Comparison of ENCODE assay signal across 16 cellular contexts in genomic region chr9:136695955-136696354, GRCh38. TPM values are rescaled to one million over a fixed set of nuclear protein-coding genes. Genes with fewer than 3 reads are reported as not detected.
DNase-seq lines count a peak whose midpoint lies in the region; ATAC-seq and TF ChIP-seq lines count a peak whose summit lies in the region.
"Had no signal": no experiment of that assay in that cellular context is flagged by ENCODE, and none has a peak within 500 bp of the region (broad histone marks: within the 10 kb centered on the region; RNA-seq: fewer than 3 reads in every experiment).

No MANE protein-coding gene starts in this region.

- H3K9me3 ChIP-seq in mammary epithelial cell (replicated peaks; ENCODE audit: insufficient read depth, low read length) (no peaks in the 10 kb centered on the region), ascending aorta (no peaks in the 10 kb centered on the region)
- H3K9me3 ChIP-seq: SJSA1, thoracic aorta had no signal

- H3K27ac Mint-ChIP-seq in stimulated activated effector memory CD8-positive, alpha-beta T cell treated with anti-CD3 and anti-CD28 coated beads, Interleukin-12 subunit alpha, Interleukin-12 subunit beta, amount 100 ng/mL, for 72 hours: peak overlapping the region; percentile 48
- H3K27ac Mint-ChIP-seq in activated naive CD8-positive, alpha-beta T cell treated with anti-CD3 and anti-CD28 coated beads for 36 hours: no peak overlapping the region

- no TSS peak for BruUV-seq in mammary epithelial cell (replicated peaks; lab: Mats Ljungman, UMichigan)

- peaks cover 39% of the 10 kb centered on the region for H3K27me3 Mint-ChIP-seq in activated naive CD8-positive, alpha-beta T cell treated with anti-CD3 and anti-CD28 coated beads for 36 hours

- H3K4me1 ChIP-seq in mammary epithelial cell (ENCODE audit: insufficient read depth, low read length): peaks cover 41% of the 10 kb centered on the region
- no peaks in the 10 kb centered on the region for H3K4me1 ChIP-seq in ascending aorta

- intact Hi-C loops in mammary epithelial cell (cut with micrococcal nuclease) (loop anchor here (2.0 kb wide), 3 partner anchors 51 to 211 kb away; no protein-coding TSS in a partner anchor), ascending aorta (cut with DNase I) (no loop called here)

- H3K36me3 ChIP-seq in mammary epithelial cell (ENCODE audit: insufficient read depth, low read length) (no peaks in the 10 kb centered on the region), ascending aorta (no peaks in the 10 kb centered on the region)
- H3K36me3 ChIP-seq: SJSA1, thoracic aorta had no signal

- in situ Hi-C loops in mammary epithelial cell (cut with MboI; ENCODE audit: low sequenced_read_pairs in 2 of 2): no loop called here

- 96% methylated on average over 17 of the region's 23 CpGs for WGBS in mammary epithelial cell (ENCODE audit: low coverage, missing lambda C conversion rate)

- H3K9ac ChIP-seq in mammary epithelial cell (ENCODE audit: insufficient read depth, low read length): no peak overlapping the region

- H3K4me2 ChIP-seq in mammary epithelial cell (ENCODE audit: insufficient read depth, low read depth, low read length): peak overlapping the region; percentile 40

- TF ChIP-seq CTCF in mammary epithelial cell (conservative IDR thresholded peaks at IDR 0.05 in 1 of 2, IDR thresholded peaks at IDR 0.05 in 1 of 2; ENCODE audit: extremely low read depth in 1 of 2, insufficient read depth in 1 of 2, low read depth in 1 of 2, low read length in 2 of 2) (no peak), ascending aorta (IDR thresholded peaks at IDR 0.05) (no peak)

- H3K79me2 ChIP-seq in mammary epithelial cell (ENCODE audit: insufficient read depth, low read length): no peaks in the 10 kb centered on the region

- no peaks in the 10 kb centered on the region for H3K9me3 Mint-ChIP-seq in stimulated activated effector memory CD8-positive, alpha-beta T cell treated with anti-CD3 and anti-CD28 coated beads, Interleukin-12 subunit alpha, Interleukin-12 subunit beta, amount 100 ng/mL, for 72 hours
- H3K9me3 Mint-ChIP-seq in activated naive CD8-positive, alpha-beta T cell treated with anti-CD3 and anti-CD28 coated beads for 36 hours: no peaks in the 10 kb centered on the region
- H3K9me3 Mint-ChIP-seq: neural crest cell had no signal

- peaks cover 44% of the 10 kb centered on the region for H3K4me1 Mint-ChIP-seq in stimulated activated effector memory CD8-positive, alpha-beta T cell treated with anti-CD3 and anti-CD28 coated beads, Interleukin-12 subunit alpha, Interleukin-12 subunit beta, amount 100 ng/mL, for 72 hours
- H3K4me1 Mint-ChIP-seq in activated naive CD8-positive, alpha-beta T cell treated with anti-CD3 and anti-CD28 coated beads for 36 hours: peaks cover 7% of the 10 kb centered on the region

- H3K27ac ChIP-seq in mammary epithelial cell (ENCODE audit: insufficient read depth, low read depth, low read length): no peak overlapping the region
- H3K27ac ChIP-seq in ascending aorta: no peak overlapping the region
- H3K27ac ChIP-seq: SJSA1, skin epidermis, thoracic aorta had no signal

- H3K4me3 Mint-ChIP-seq in stimulated activated effector memory CD8-positive, alpha-beta T cell treated with anti-CD3 and anti-CD28 coated beads, Interleukin-12 subunit alpha, Interleukin-12 subunit beta, amount 100 ng/mL, for 72 hours: peak overlapping the region; percentile 26
- no peak overlapping the region for H3K4me3 Mint-ChIP-seq in activated naive CD8-positive, alpha-beta T cell treated with anti-CD3 and anti-CD28 coated beads for 36 hours
- H3K4me3 Mint-ChIP-seq: neural crest cell had no signal

- no peaks in the 10 kb centered on the region for H4K20me1 ChIP-seq in mammary epithelial cell (ENCODE audit: insufficient read depth, low read length)

- peak; percentile 8 for ATAC-seq in stimulated activated effector memory CD8-positive, alpha-beta T cell treated with anti-CD3 and anti-CD28 coated beads, Interleukin-12 subunit alpha, Interleukin-12 subunit beta, amount 100 ng/mL, for 72 hours

- H2AFZ ChIP-seq in mammary epithelial cell (ENCODE audit: low read depth, low read length): no peak overlapping the region

- dilution Hi-C loops in mammary epithelial cell (cut with HindIII; ENCODE audit: low sequenced_read_pairs): no loop called here

- DNase-seq in DMS 273 (lab: John Stamatoyannopoulos, UW; ENCODE audit: unreplicated experiment): peak; percentile 93
- no peak for DNase-seq in DMS 273 treated with DMSO at 0.1 percent for 48 hours (lab: John Stamatoyannopoulos, UW)
- DNase-seq in NCI-H2196 treated with DMSO at 0.1 percent for 48 hours (lab: John Stamatoyannopoulos, UW; ENCODE audit: unreplicated experiment): peak; percentile 56
- DNase-seq in mammary epithelial cell: no peak
- DNase-seq in stimulated activated effector memory CD8-positive, alpha-beta T cell treated with anti-CD3 and anti-CD28 coated beads, Interleukin-12 subunit alpha, Interleukin-12 subunit beta, amount 100 ng/mL, for 72 hours (ENCODE audit: low spot score in 2 of 2): no peak
- no peak for DNase-seq in ascending aorta (ENCODE audit: low spot score in 2 of 2)
- no peak for DNase-seq in islet precursor cell
- no peak for DNase-seq in activated naive CD8-positive, alpha-beta T cell treated with anti-CD3 and anti-CD28 coated beads for 36 hours
- DNase-seq: 8988T, dermis blood vessel endothelial cell, HCEC 1CT, NCI-H1930 had no signal

- H3K4me3 ChIP-seq in mammary epithelial cell (replicated peaks in 1 of 3; ENCODE audit: insufficient read depth in 1 of 3, low read depth in 2 of 3, low read length in 3 of 3) (no peak overlapping the region), ascending aorta (no peak overlapping the region)
- H3K4me3 ChIP-seq: SJSA1, skin epidermis, thoracic aorta had no signal

- CTCF ChIA-PET in mammary epithelial cell (lab: Charles Lee; ENCODE audit: low non-redundant PET): no interaction called here

- H3K27me3 ChIP-seq in mammary epithelial cell (ENCODE audit: insufficient read depth, low read length): no peaks in the 10 kb centered on the region
- H3K27me3 ChIP-seq in ascending aorta: peaks cover 3% of the 10 kb centered on the region

- no peaks in the 10 kb centered on the region for H3K36me3 Mint-ChIP-seq in stimulated activated effector memory CD8-positive, alpha-beta T cell treated with anti-CD3 and anti-CD28 coated beads, Interleukin-12 subunit alpha, Interleukin-12 subunit beta, amount 100 ng/mL, for 72 hours
- no peaks in the 10 kb centered on the region for H3K36me3 Mint-ChIP-seq in activated naive CD8-positive, alpha-beta T cell treated with anti-CD3 and anti-CD28 coated beads for 36 hours

RNA-seq across cellular contexts. Expression of gene AGPAT2, which starts 8.7 kb away (rescaled TPM):
- total RNA-seq in mammary epithelial cell (10 to 100 TPM; 37.3 to 49.6 TPM), ascending aorta (129 TPM)
- 42.3 TPM for polyA plus RNA-seq in mammary epithelial cell
- polyA minus RNA-seq in mammary epithelial cell: 74.1 TPM
- 10 to 100 TPM; 14.6 to 16.1 TPM for total RNA-seq in activated naive CD8-positive, alpha-beta T cell treated with anti-CD3 and anti-CD28 coated beads for 36 hours

RNA-seq across cellular contexts. Expression of gene DIPK1B, which starts 16.4 kb away (rescaled TPM):
- total RNA-seq in mammary epithelial cell (under 1 TPM; 0.35 to 0.50 TPM), ascending aorta (86.2 TPM)
- polyA plus RNA-seq in mammary epithelial cell: 0.33 TPM
- polyA minus RNA-seq in mammary epithelial cell: not detected
- under 1 TPM in 1 of 2 experiments, not detected in 1; 0.10 TPM for total RNA-seq in activated naive CD8-positive, alpha-beta T cell treated with anti-CD3 and anti-CD28 coated beads for 36 hours
- total RNA-seq: SJSA1 had no signal

RNA-seq across cellular contexts. Expression of gene EGFL7, which starts 33.2 kb away (rescaled TPM):
- total RNA-seq in mammary epithelial cell (1 to 10 TPM; 2.8 to 8.2 TPM), ascending aorta (443 TPM)
- 8.7 TPM for polyA plus RNA-seq in mammary epithelial cell
- 1.9 TPM for polyA minus RNA-seq in mammary epithelial cell
- total RNA-seq in activated naive CD8-positive, alpha-beta T cell treated with anti-CD3 and anti-CD28 coated beads for 36 hours: 1 to 10 TPM in 1 of 2 experiments, under 1 TPM in 1; 0.94 to 1.2 TPM

RNA-seq across cellular contexts. Expression of gene LCN10, which starts 46.8 kb away (rescaled TPM):
- total RNA-seq in mammary epithelial cell (not detected), ascending aorta (28.5 TPM)
- not detected for polyA plus RNA-seq in mammary epithelial cell
- polyA minus RNA-seq in mammary epithelial cell: not detected
- 1 to 10 TPM; 5.4 to 6.1 TPM for total RNA-seq in activated naive CD8-positive, alpha-beta T cell treated with anti-CD3 and anti-CD28 coated beads for 36 hours
- total RNA-seq: dermis blood vessel endothelial cell, neural crest cell, SJSA1 had no signal

RNA-seq across cellular contexts. Expression of gene LCN6, which starts 52.4 kb away (rescaled TPM):
- total RNA-seq in mammary epithelial cell (not detected), ascending aorta (130 TPM)
- not detected for polyA plus RNA-seq in mammary epithelial cell
- not detected for polyA minus RNA-seq in mammary epithelial cell
- total RNA-seq in activated naive CD8-positive, alpha-beta T cell treated with anti-CD3 and anti-CD28 coated beads for 36 hours: not detected
- total RNA-seq: neural crest cell, SJSA1 had no signal

Comparison
In these comparisons a context has a peak if more than half of its experiments do, and no peak if none do; other contexts are left out.
1. DNase-seq: peak in DMS 273 (single experiment) and NCI-H2196 treated with DMSO at 0.1 percent for 48 hours (single experiment); none in DMS 273 treated with DMSO at 0.1 percent for 48 hours (single experiment), mammary epithelial cell (single experiment), stimulated activated effector memory CD8-positive, alpha-beta T cell treated with anti-CD3 and anti-CD28 coated beads, Interleukin-12 subunit alpha, Interleukin-12 subunit beta, amount 100 ng/mL, for 72 hours (0 of 2), ascending aorta (0 of 2), islet precursor cell (single experiment) and activated naive CD8-positive, alpha-beta T cell treated with anti-CD3 and anti-CD28 coated beads for 36 hours (single experiment).
2. RNA of gene DIPK1B, which starts 16.4 kb away (total RNA-seq): 86.2 TPM in ascending aorta (single experiment); 0.35 to 0.50 TPM in mammary epithelial cell and 0.10 TPM in activated naive CD8-positive, alpha-beta T cell treated with anti-CD3 and anti-CD28 coated beads for 36 hours; every median in the first group is over 10 times any median in the second.
3. RNA of gene EGFL7, which starts 33.2 kb away (total RNA-seq): 443 TPM in ascending aorta (single experiment); 2.8 to 8.2 TPM in mammary epithelial cell and 0.94 to 1.2 TPM in activated naive CD8-positive, alpha-beta T cell treated with anti-CD3 and anti-CD28 coated beads for 36 hours; every median in the first group is over 10 times any median in the second.